13 cellular contexts compared by ENCODE assay signal in the genomic region with DNA sequence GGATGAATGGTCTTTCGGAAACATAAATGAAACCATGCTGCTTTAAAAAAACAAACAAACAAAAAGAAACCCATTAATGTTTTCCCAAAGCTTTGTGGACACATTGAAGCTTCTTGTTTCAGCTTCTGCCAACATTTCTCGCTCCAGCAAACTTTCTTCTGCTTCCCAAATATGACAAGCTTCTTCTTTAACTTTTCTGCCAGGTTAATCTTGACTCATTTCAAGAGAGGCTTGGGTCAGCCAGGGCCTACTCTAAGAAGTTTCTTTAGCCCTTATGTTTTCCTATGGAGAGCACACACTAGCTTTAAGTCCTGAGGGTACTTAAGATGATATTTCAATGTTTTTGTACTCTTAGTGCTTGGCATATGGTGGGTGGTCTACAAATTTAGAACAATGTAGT. TPM values are rescaled to one million over a fixed set of nuclear protein-coding genes. Genes with fewer than 3 reads are reported as not detected.
DNase-seq lines count a peak whose midpoint lies in the region; ATAC-seq, FAIRE-seq and TF ChIP-seq lines count a peak whose summit lies in the region.
"Had no signal": no experiment of that assay in that cellular context is flagged by ENCODE, and none has a peak within 500 bp of the region (broad histone marks: within the 10 kb centered on the region; RNA-seq: fewer than 3 reads in every experiment).

No MANE protein-coding gene starts in this region.

- peak overlapping the region; percentile 10 to 78; a peak in 5 of 6 replicates for H3K27ac ChIP-seq in A549
- H3K27ac ChIP-seq in left lung: peak overlapping the region; percentile 28 to 93
- H3K27ac ChIP-seq in heart left ventricle: peak overlapping the region in 1 of 12 donors; percentile 28

- TF ChIP-seq POLR2A in A549 (IDR thresholded peaks at IDR 0.05; ENCODE audit: low read length) (no peak), heart left ventricle (IDR thresholded peaks at IDR 0.05) (no peak)

- peak overlapping the region; percentile 1 for H3K4me3 Mint-ChIP-seq in activated T-helper 1 cell treated with anti-CD3 and anti-CD28 coated beads, Interleukin-12 subunit alpha, Interleukin-12 subunit beta, Interleukin-2, Interleukin-4 antibody, amounts not matched to agents 30 ng/mL and 10 ng/mL and 1 ng/mL, durations not matched to agents 14 hours and 24 hours and 36 hours

- POLR2A ChIA-PET in A549 (lab: Yijun Ruan, JAX): interaction anchor here (0.8 to 1.1 kb wide), 3 partner anchors 19 to 50 kb away, joined by 3 to 5 read pairs (median 4); no protein-coding TSS in a partner anchor

- H3K36me3 ChIP-seq in left lung (peaks cover 0 to 56% of the 10 kb centered on the region in 2 donors), heart left ventricle (peaks cover 0 to 57% (median 45%) of the 10 kb centered on the region in 9 donors)

- H3K9me3 ChIP-seq in A549: no peaks in the 10 kb centered on the region
- H3K9me3 ChIP-seq in left lung: no peaks in the 10 kb centered on the region
- H3K9me3 ChIP-seq in heart left ventricle: no peaks in the 10 kb centered on the region

- peak in 1 of 2 experiments; percentile 18; a peak in 3 of 6 replicates for ATAC-seq in A549
- ATAC-seq in GM18511 (IDR thresholded peaks at IDR 0.05; ENCODE audit: unreplicated experiment): peak; percentile 44
- ATAC-seq in left lung: no peak
- ATAC-seq in heart left ventricle: no peak

- TF ChIP-seq CTCF in A549 (IDR thresholded peaks at IDR 0.05) (no peak), left lung (IDR thresholded peaks at IDR 0.05) (no peak), foreskin fibroblast (IDR thresholded peaks at IDR 0.05; ENCODE audit: low read depth, low read length) (no peak), heart left ventricle (IDR thresholded peaks at IDR 0.05) (no peak)

- FAIRE-seq in A549 (lab: Jason Lieb, UNC): peak; percentile 23
- FAIRE-seq: RCC 7860, TTC549 had no signal

- H3K9me3 Mint-ChIP-seq in activated T-helper 1 cell treated with anti-CD3 and anti-CD28 coated beads, Interleukin-12 subunit alpha, Interleukin-12 subunit beta, Interleukin-2, Interleukin-4 antibody, amounts not matched to agents 30 ng/mL and 10 ng/mL and 1 ng/mL, durations not matched to agents 14 hours and 24 hours and 36 hours: no peaks in the 10 kb centered on the region

- H3K4me1 ChIP-seq in A549 (peaks cover 68% of the 10 kb centered on the region), left lung (peaks cover 26 to 54% of the 10 kb centered on the region in 2 donors), heart left ventricle (peaks cover 0 to 54% (median 20%) of the 10 kb centered on the region in 12 donors)

- WGBS in A549 (ENCODE audit: missing lambda C conversion rate): 40% methylated on average over 2 of the region's 2 CpGs
- 75 to 86% (median 83%) methylated on average over 2 of the region's 2 CpGs for WGBS in heart left ventricle, 4 donors

- peak overlapping the region; percentile 89 for H3K4me2 ChIP-seq in A549

- peak overlapping the region; percentile 62; the same call in 2 of the 3 replicates for H3K4me3 ChIP-seq in A549
- H3K4me3 ChIP-seq in left lung: no peak overlapping the region
- no peak overlapping the region for H3K4me3 ChIP-seq in foreskin fibroblast (ENCODE audit: low read depth in 1 of 2, low read length in 2 of 2)
- H3K4me3 ChIP-seq in heart left ventricle: no peak overlapping the region
- H3K4me3 ChIP-seq: BLaER1 treated with 17β-estradiol and CSF1 and Interleukin-3, amounts not matched to agents 10 nM and 100 nM had no signal

- no peak for DNase-seq in A549 (ENCODE audit: low read depth in 1 of 2, low spot score in 1 of 2)
- no peak for DNase-seq in activated T-helper 1 cell treated with anti-CD3 and anti-CD28 coated beads, Interleukin-12 subunit alpha, Interleukin-12 subunit beta, Interleukin-2, Interleukin-4 antibody, amounts not matched to agents 30 ng/mL and 10 ng/mL and 1 ng/mL, durations not matched to agents 14 hours and 24 hours and 36 hours (ENCODE audit: low spot score)
- no peak for DNase-seq in left lung
- no peak for DNase-seq in NOMO-1 treated with dmso at 0.1 percent for 144 hours (lab: John Stamatoyannopoulos, UW; ENCODE audit: unreplicated experiment)
- DNase-seq in foreskin fibroblast: no peak
- DNase-seq in heart left ventricle: no peak
- DNase-seq in stimulated activated CD4-positive, alpha-beta T cell treated with anti-CD3 and anti-CD28 coated beads, Interleukin-15, amount 100 ng/mL, for 24 hours: no peak
- DNase-seq: GF-D8, NCI-H2227 treated with DMSO at 0.1 percent for 48 hours had no signal

- no peak for TF ChIP-seq EP300 in A549 (IDR thresholded peaks at IDR 0.05)

- no peaks in the 10 kb centered on the region for H3K27me3 ChIP-seq in left lung
- no peaks in the 10 kb centered on the region for H3K27me3 ChIP-seq in heart left ventricle
- H3K27me3 ChIP-seq: BLaER1 treated with 17β-estradiol and CSF1 and Interleukin-3, amounts not matched to agents 10 nM and 100 nM had no signal

- peaks cover 58% of the 10 kb centered on the region for H3K4me1 Mint-ChIP-seq in activated T-helper 1 cell treated with anti-CD3 and anti-CD28 coated beads, Interleukin-12 subunit alpha, Interleukin-12 subunit beta, Interleukin-2, Interleukin-4 antibody, amounts not matched to agents 30 ng/mL and 10 ng/mL and 1 ng/mL, durations not matched to agents 14 hours and 24 hours and 36 hours (ENCODE audit: low read depth)

- no peaks in the 10 kb centered on the region for H3K27me3 Mint-ChIP-seq in activated T-helper 1 cell treated with anti-CD3 and anti-CD28 coated beads, Interleukin-12 subunit alpha, Interleukin-12 subunit beta, Interleukin-2, Interleukin-4 antibody, amounts not matched to agents 30 ng/mL and 10 ng/mL and 1 ng/mL, durations not matched to agents 14 hours and 24 hours and 36 hours (ENCODE audit: insufficient read depth)

- no peak for TF ChIP-seq RAD21 in A549 (conservative IDR thresholded peaks at IDR 0.05 in 1 of 2, IDR thresholded peaks at IDR 0.05 in 1 of 2)

- CTCF ChIA-PET in A549 (lab: Yijun Ruan, JAX): interaction anchor here (1.0 to 2.0 kb wide), 7 partner anchors 9 to 50 kb away, joined by 3 to 7 read pairs (median 4); no protein-coding TSS in a partner anchor

- intact Hi-C loops in activated T-helper 1 cell treated with anti-CD3 and anti-CD28 coated beads, Interleukin-12 subunit alpha, Interleukin-12 subunit beta, Interleukin-2, Interleukin-4 antibody, amounts not matched to agents 30 ng/mL and 10 ng/mL and 1 ng/mL, durations not matched to agents 14 hours and 24 hours and 36 hours (cut with micrococcal nuclease): loop anchor here (10.0 kb wide), 5 partner anchors 683 to 1987 kb away; a partner anchor contains a TSS
- intact Hi-C loops in left lung (cut with DNase I) (no loop called here), heart left ventricle (cut with DNase I) (loop anchor here in 1 of 10 donors (10.0 kb wide), 1 partner anchor 793 kb away; a partner anchor contains a TSS)

- peaks cover 42% of the 10 kb centered on the region for H3K36me3 Mint-ChIP-seq in activated T-helper 1 cell treated with anti-CD3 and anti-CD28 coated beads, Interleukin-12 subunit alpha, Interleukin-12 subunit beta, Interleukin-2, Interleukin-4 antibody, amounts not matched to agents 30 ng/mL and 10 ng/mL and 1 ng/mL, durations not matched to agents 14 hours and 24 hours and 36 hours (ENCODE audit: low read depth)

- H3K27ac Mint-ChIP-seq in activated T-helper 1 cell treated with anti-CD3 and anti-CD28 coated beads, Interleukin-12 subunit alpha, Interleukin-12 subunit beta, Interleukin-2, Interleukin-4 antibody, amounts not matched to agents 30 ng/mL and 10 ng/mL and 1 ng/mL, durations not matched to agents 14 hours and 24 hours and 36 hours: peak overlapping the region; percentile 58

TF ChIP-seq in A549, 52 proteins besides CTCF, POLR2A, EP300 and RAD21 (continues in another document):
- TF ChIP-seq RARB (CRISPR knock-in tag; IDR thresholded peaks at IDR 0.05) (no peak), HOXA7 (CRISPR knock-in tag; IDR thresholded peaks at IDR 0.05) (0 out of 2 replicates have a peak, but pooled peaks have one; percentile 17), ZNF302 (CRISPR knock-in tag; IDR thresholded peaks at IDR 0.05) (no peak), HEYL (CRISPR knock-in tag; IDR thresholded peaks at IDR 0.05) (no peak), NFE2L2 (conservative IDR thresholded peaks at IDR 0.05; ENCODE audit: low read length) (no peak), ESRRA (IDR thresholded peaks at IDR 0.05; ENCODE audit: borderline replicate concordance, low read length) (no peak), JUN (IDR thresholded peaks at IDR 0.05) (no peak), POLR2AphosphoS2 (conservative IDR thresholded peaks at IDR 0.05; ENCODE audit: low read length) (no peak; the same call in none of the 2 replicates), FOSB (CRISPR knock-in tag; IDR thresholded peaks at IDR 0.05) (peak; percentile 13; the same call in 1 of the 2 replicates), MAZ (IDR thresholded peaks at IDR 0.05; ENCODE audit: borderline replicate concordance, low read depth, low read length) (no peak)
- TF ChIP-seq, protein P1, sequence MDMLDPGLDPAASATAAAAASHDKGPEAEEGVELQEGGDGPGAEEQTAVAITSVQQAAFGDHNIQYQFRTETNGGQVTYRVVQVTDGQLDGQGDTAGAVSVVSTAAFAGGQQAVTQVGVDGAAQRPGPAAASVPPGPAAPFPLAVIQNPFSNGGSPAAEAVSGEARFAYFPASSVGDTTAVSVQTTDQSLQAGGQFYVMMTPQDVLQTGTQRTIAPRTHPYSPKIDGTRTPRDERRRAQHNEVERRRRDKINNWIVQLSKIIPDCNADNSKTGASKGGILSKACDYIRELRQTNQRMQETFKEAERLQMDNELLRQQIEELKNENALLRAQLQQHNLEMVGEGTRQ (IDR thresholded peaks at IDR 0.05): no peak
- TF ChIP-seq, protein P2, sequence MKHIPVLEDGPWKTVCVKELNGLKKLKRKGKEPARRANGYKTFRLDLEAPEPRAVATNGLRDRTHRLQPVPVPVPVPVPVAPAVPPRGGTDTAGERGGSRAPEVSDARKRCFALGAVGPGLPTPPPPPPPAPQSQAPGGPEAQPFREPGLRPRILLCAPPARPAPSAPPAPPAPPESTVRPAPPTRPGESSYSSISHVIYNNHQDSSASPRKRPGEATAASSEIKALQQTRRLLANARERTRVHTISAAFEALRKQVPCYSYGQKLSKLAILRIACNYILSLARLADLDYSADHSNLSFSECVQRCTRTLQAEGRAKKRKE (CRISPR knock-in tag; IDR thresholded peaks at IDR 0.05; ENCODE audit: low read depth): no peak

RNA-seq across cellular contexts. Expression of a gene that starts 6.1 kb away (rescaled TPM):
- polyA plus RNA-seq in A549 (2011; rRNA removed): 1,630 and 1,990 TPM in 2 replicates
- 803 and 959 TPM in 2 replicates for polyA plus RNA-seq in A549 (2012; cell fraction: cytosol; rRNA removed)
- polyA plus RNA-seq in A549 (2012; cell fraction: nucleus; rRNA removed): 455 and 518 TPM in 2 replicates
- 1,437 to 1,601 TPM (median 1,494 TPM) in 3 replicates for polyA plus RNA-seq in A549 (2017; fragmentation: RNase III; extraction: RNeasy Plus Mini Kit Qiagen cat#74134 plus additional on column Dnase treatment)
- 502 and 534 TPM in 2 replicates for polyA minus RNA-seq in A549 (2011; rRNA and poly(A)+ RNA removed)
- total RNA-seq in activated T-helper 1 cell treated with anti-CD3 and anti-CD28 coated beads, Interleukin-12 subunit alpha, Interleukin-12 subunit beta, Interleukin-2, Interleukin-4 antibody, amounts not matched to agents 30 ng/mL and 10 ng/mL and 1 ng/mL, durations not matched to agents 14 hours and 24 hours and 36 hours: 35.2 and 37.8 TPM in 2 replicates
- 100 to 1,000 TPM; 387 to 563 TPM for total RNA-seq in left lung
- 100 to 1,000 TPM in 3 of 9 donors, 10 to 100 TPM in 6; 29.4 to 139 (median 51.1) TPM for total RNA-seq in heart left ventricle
- 10 to 100 TPM; 52.7 to 89.9 TPM for polyA plus RNA-seq in heart left ventricle
